ENCODE assay signal across 17 cellular contexts in the genomic region with DNA sequence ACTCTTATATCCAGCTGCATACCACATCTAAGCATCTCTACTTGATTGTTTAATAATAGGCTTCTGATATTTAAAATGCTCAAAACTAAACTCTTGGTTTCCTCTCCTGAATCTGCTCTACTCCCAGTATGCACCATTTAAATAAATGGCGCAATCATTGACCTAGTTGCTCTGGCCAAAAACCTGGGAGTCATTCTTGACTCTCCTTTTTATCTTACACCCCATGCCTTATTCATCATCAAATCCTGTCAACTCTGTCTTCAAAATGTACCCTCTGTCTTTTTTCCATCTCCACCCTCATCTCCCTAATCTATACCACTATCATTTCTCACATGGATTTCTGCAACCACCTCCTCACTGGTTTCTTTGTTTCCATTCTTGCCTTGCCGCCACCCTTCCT.
"Had no signal": no experiment of that assay in that cellular context is flagged by ENCODE, and none has a peak within 500 bp of the region (broad histone marks: within the 10 kb centered on the region; RNA-seq: fewer than 3 reads in every experiment).

No MANE protein-coding gene starts in this region.

- DNase-seq: dermis blood vessel endothelial cell; dorsolateral prefrontal cortex; effector CD4-positive, alpha-beta T cell; effector memory CD4-positive, alpha-beta T cell; foreskin keratinocyte; head of caudate nucleus; heart right ventricle; hippocampal formation; left cardiac atrium; left lung; left ventricle myocardium superior; lower lobe of right lung; mesenchymal stem cell; midbrain had no signal

- ATAC-seq: foreskin keratinocyte, gastroesophageal sphincter, heart right ventricle, left lung, left ventricle myocardium superior, lower lobe of right lung had no signal

- H3K4me1 ChIP-seq: foreskin keratinocyte, gastroesophageal sphincter, left lung, lower lobe of right lung had no signal

- H3K27me3 ChIP-seq: dorsolateral prefrontal cortex, esophagus muscularis mucosa, gastroesophageal sphincter, left lung had no signal

- H3K27ac ChIP-seq: coronary artery, dorsolateral prefrontal cortex, esophagus muscularis mucosa, foreskin keratinocyte, gastroesophageal sphincter, heart right ventricle, left lung, lower lobe of right lung had no signal

- H3K36me3 ChIP-seq: esophagus muscularis mucosa, gastroesophageal sphincter, heart right ventricle, left lung, lower lobe of right lung had no signal

- H3K4me3 ChIP-seq: coronary artery, dorsolateral prefrontal cortex, esophagus muscularis mucosa, gastroesophageal sphincter, heart right ventricle, left lung, lower lobe of right lung had no signal

- H3K9me3 ChIP-seq: esophagus muscularis mucosa, gastroesophageal sphincter, heart right ventricle, left lung, lower lobe of right lung had no signal
